Comparison of ENCODE assay signal across 13 cellular contexts in the genomic region with DNA sequence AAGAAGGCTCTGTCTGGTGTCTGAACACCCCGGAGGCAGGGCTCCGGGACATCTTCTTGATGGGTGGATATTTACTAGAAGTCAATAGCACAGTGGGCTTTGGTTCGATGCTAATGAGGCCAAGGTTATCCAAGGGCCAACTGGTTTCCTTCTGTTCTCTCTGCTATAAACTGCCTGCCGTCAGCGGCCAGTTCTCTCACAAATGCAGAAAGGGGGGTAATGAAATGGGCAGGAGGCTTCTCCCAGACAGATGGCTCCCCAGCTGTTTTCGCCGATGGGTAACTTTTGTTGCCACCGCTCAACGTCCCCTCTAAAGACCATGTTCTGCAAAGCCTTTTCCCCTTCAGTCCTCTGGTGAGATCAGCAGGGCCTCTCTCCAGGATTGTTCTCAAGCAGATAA.
A peak's percentile ranks its signal among the peaks of the same experiment; 100 is the strongest.
DNase-seq lines count a peak whose midpoint lies in the region; TF ChIP-seq lines count a peak whose summit lies in the region.
"Had no signal": no experiment of that assay in that cellular context is flagged by ENCODE, and none has a peak within 500 bp of the region (broad histone marks: within the 10 kb centered on the region; RNA-seq: fewer than 3 reads in every experiment).

No MANE protein-coding gene starts in this region.

- H3K9me3 Mint-ChIP-seq in activated naive CD4-positive, alpha-beta T cell treated with anti-CD3 and anti-CD28 coated beads for 36 hours, result no peaks in the 10 kb centered on the region
- H3K9me3 Mint-ChIP-seq: CD8-positive, alpha-beta T cell; H9 had no signal

- no peaks in the 10 kb centered on the region for H3K36me3 Mint-ChIP-seq in activated naive CD4-positive, alpha-beta T cell treated with anti-CD3 and anti-CD28 coated beads for 36 hours (ENCODE audit: low read depth)
- H3K36me3 Mint-ChIP-seq: CD8-positive, alpha-beta T cell; IgD-negative memory B cell had no signal

- H3K4me1 Mint-ChIP-seq in activated naive CD4-positive, alpha-beta T cell treated with anti-CD3 and anti-CD28 coated beads for 36 hours (ENCODE audit: low read depth), result no peaks in the 10 kb centered on the region
- H3K4me1 Mint-ChIP-seq: B cell, IgD-negative memory B cell had no signal

- H3K27me3 ChIP-seq in right atrium auricular region (no peaks in the 10 kb centered on the region), left ventricle myocardium inferior (ENCODE audit: low read depth) (peaks cover 5% of the 10 kb centered on the region)
- H3K27me3 ChIP-seq: BLaER1 treated with 17β-estradiol and CSF1 and Interleukin-3, amounts not matched to agents 10 nM and 100 nM had no signal

- no peak overlapping the region for H3K4me3 Mint-ChIP-seq in activated naive CD4-positive, alpha-beta T cell treated with anti-CD3 and anti-CD28 coated beads for 36 hours
- H3K4me3 Mint-ChIP-seq: B cell; CD8-positive, alpha-beta T cell; H9; IgD-negative memory B cell had no signal

- H3K9me3 ChIP-seq in right atrium auricular region (peaks cover 0 to 4% of the 10 kb centered on the region in 2 donors), left ventricle myocardium inferior (replicated peaks) (peaks cover 12% of the 10 kb centered on the region)

- no peak overlapping the region for H3K4me3 ChIP-seq in right atrium auricular region
- no peak overlapping the region for H3K4me3 ChIP-seq in left ventricle myocardium inferior
- H3K4me3 ChIP-seq: BLaER1 treated with 17β-estradiol and CSF1 and Interleukin-3, amounts not matched to agents 10 nM and 100 nM had no signal

- TF ChIP-seq CTCF in right atrium auricular region (IDR thresholded peaks at IDR 0.05) (no peak), left ventricle myocardium inferior (IDR thresholded peaks at IDR 0.05; ENCODE audit: borderline replicate concordance) (no peak)

- H3K36me3 ChIP-seq in right atrium auricular region (no peaks in the 10 kb centered on the region), left ventricle myocardium inferior (no peaks in the 10 kb centered on the region)
- H3K36me3 ChIP-seq: BLaER1 treated with 17β-estradiol and CSF1 and Interleukin-3, amounts not matched to agents 10 nM and 100 nM had no signal

- no peaks in the 10 kb centered on the region for H3K4me1 ChIP-seq in right atrium auricular region
- no peaks in the 10 kb centered on the region for H3K4me1 ChIP-seq in left ventricle myocardium inferior
- H3K4me1 ChIP-seq: BLaER1 treated with 17β-estradiol and CSF1 and Interleukin-3, amounts not matched to agents 10 nM and 100 nM had no signal

- intact Hi-C loops in left ventricle myocardium inferior (cut with micrococcal nuclease), result no loop called here
- intact Hi-C loops in activated naive CD4-positive, alpha-beta T cell treated with anti-CD3 and anti-CD28 coated beads for 36 hours (cut with micrococcal nuclease), result no loop called here

- H3K27ac Mint-ChIP-seq in activated naive CD4-positive, alpha-beta T cell treated with anti-CD3 and anti-CD28 coated beads for 36 hours, result no peak overlapping the region
- H3K27ac Mint-ChIP-seq: B cell; CD8-positive, alpha-beta T cell; H9; IgD-negative memory B cell had no signal

- H3K27ac ChIP-seq in right atrium auricular region (no peak overlapping the region), left ventricle myocardium inferior (replicated peaks) (no peak overlapping the region)
- H3K27ac ChIP-seq: BLaER1 treated with 17β-estradiol and CSF1 and Interleukin-3, amounts not matched to agents 10 nM and 100 nM had no signal

- no peaks in the 10 kb centered on the region for H3K27me3 Mint-ChIP-seq in activated naive CD4-positive, alpha-beta T cell treated with anti-CD3 and anti-CD28 coated beads for 36 hours (ENCODE audit: low read depth)
- H3K27me3 Mint-ChIP-seq: B cell, IgD-negative memory B cell had no signal

- CTCF ChIA-PET in activated naive CD4-positive, alpha-beta T cell treated with anti-CD3 and anti-CD28 coated beads for 36 hours (lab: Charles Lee), result no interaction called here

- DNase-seq in right atrium auricular region (ENCODE audit: low spot score) (peak; percentile 42), left ventricle myocardium inferior (no peak), NCI-H524 treated with DMSO at 0.1 percent for 48 hours (lab: John Stamatoyannopoulos, UW) (peak; percentile 85), iPS-NIHi11 (ENCODE audit: low spot score) (peak; percentile 15), NCI-H69 (lab: John Stamatoyannopoulos, UW) (no peak)
- DNase-seq in activated naive CD4-positive, alpha-beta T cell treated with anti-CD3 and anti-CD28 coated beads for 36 hours, result no peak
- DNase-seq: Calu3; CD8-positive, alpha-beta T cell; GF-D8; H9 had no signal

Comparison
In these comparisons a context has a peak if more than half of its experiments do, and no peak if none do; other contexts are left out.
1. DNase-seq: peak in right atrium auricular region (single experiment), NCI-H524 treated with DMSO at 0.1 percent for 48 hours (single experiment) and iPS-NIHi11 (single experiment); none in left ventricle myocardium inferior (single experiment), activated naive CD4-positive, alpha-beta T cell treated with anti-CD3 and anti-CD28 coated beads for 36 hours (single experiment) and NCI-H69 (single experiment).